Comparison of ENCODE assay signal across 13 cellular contexts in the genomic region with DNA sequence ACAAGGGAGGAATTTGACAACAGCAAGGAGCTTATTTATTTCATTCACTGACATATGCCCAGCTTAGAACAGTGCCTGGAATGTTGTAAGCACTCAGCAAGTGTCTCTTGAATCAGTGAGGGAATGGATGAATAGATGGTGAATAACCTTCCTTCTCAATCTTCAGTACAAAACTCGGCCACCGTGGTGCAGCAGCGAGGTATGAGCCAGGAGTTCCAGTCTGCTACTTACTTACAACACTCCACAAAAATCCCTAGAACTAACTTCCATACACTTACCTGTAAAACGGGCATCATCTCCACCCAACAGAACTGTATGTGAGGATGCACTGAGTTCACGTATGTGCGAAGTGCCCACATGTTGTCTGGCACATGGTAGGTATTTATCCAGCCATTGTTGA.
DNase-seq lines count a peak whose midpoint lies in the region; ATAC-seq and TF ChIP-seq lines count a peak whose summit lies in the region.
"Had no signal": no experiment of that assay in that cellular context is flagged by ENCODE, and none has a peak within 500 bp of the region (broad histone marks: within the 10 kb centered on the region; RNA-seq: fewer than 3 reads in every experiment).

No MANE protein-coding gene starts in this region.

- TF ChIP-seq RAD21 in Ishikawa (IDR thresholded peaks at IDR 0.05; ENCODE audit: low read depth) = peak; percentile 68

- DNase-seq in COLO668 (lab: John Stamatoyannopoulos, UW; ENCODE audit: unreplicated experiment) = peak; percentile 19
- peak; percentile 50 for DNase-seq in SK-N-DZ (ENCODE audit: low spot score)
- peak in 1 of 2 donors; percentile 32 for DNase-seq in left colon
- no peak for DNase-seq in GM10266 (ENCODE audit: extremely low spot score)
- DNase-seq in NCI-H2107 treated with DMSO at 0.1 percent for 48 hours (lab: John Stamatoyannopoulos, UW; ENCODE audit: unreplicated experiment) = no peak
- no peak for DNase-seq in central memory CD4-positive, alpha-beta T cell
- no peak for DNase-seq in GM20000 (ENCODE audit: low spot score)
- DNase-seq: activated CD8-positive, alpha-beta T cell treated with anti-CD3 and anti-CD28 coated beads, Interleukin-2, amount 10 ng/mL, durations not matched to agents 7 days and 5 days; HFFc6; IMR-90; stimulated activated CD4-positive, alpha-beta T cell treated with anti-CD3 and anti-CD28 coated beads, Interleukin-15, amount 100 ng/mL, for 24 hours had no signal

- intact Hi-C loops in left colon (cut with DNase I, micrococcal nuclease) = no loop called here

- peak; percentile 46 for ATAC-seq in left colon
- ATAC-seq: activated CD8-positive, alpha-beta T cell treated with anti-CD3 and anti-CD28 coated beads, Interleukin-2, amount 10 ng/mL, durations not matched to agents 7 days and 5 days; Right ventricle myocardium inferior had no signal

- no peak for TF ChIP-seq EP300 in Ishikawa (IDR thresholded peaks at IDR 0.05; ENCODE audit: borderline replicate concordance)

- TF ChIP-seq CTCF in GM10266 (IDR thresholded peaks at IDR 0.05; ENCODE audit: control insufficient read depth, insufficient read depth, low read depth, missing control alignments) = no peak
- no peak for TF ChIP-seq CTCF in GM20000 (IDR thresholded peaks at IDR 0.05; ENCODE audit: extremely low read depth, missing control alignments)

TF ChIP-seq in Ishikawa, 13 proteins besides CTCF, POLR2A, EP300 and RAD21:
- TF ChIP-seq ZBTB7A (IDR thresholded peaks at IDR 0.05; ENCODE audit: low read depth) = no peak
- no peak for TF ChIP-seq TAF1 (IDR thresholded peaks at IDR 0.05; ENCODE audit: low read depth)
- TF ChIP-seq, protein P1, sequence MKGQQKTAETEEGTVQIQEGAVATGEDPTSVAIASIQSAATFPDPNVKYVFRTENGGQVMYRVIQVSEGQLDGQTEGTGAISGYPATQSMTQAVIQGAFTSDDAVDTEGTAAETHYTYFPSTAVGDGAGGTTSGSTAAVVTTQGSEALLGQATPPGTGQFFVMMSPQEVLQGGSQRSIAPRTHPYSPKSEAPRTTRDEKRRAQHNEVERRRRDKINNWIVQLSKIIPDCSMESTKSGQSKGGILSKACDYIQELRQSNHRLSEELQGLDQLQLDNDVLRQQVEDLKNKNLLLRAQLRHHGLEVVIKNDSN (IDR thresholded peaks at IDR 0.05) = no peak
- TF ChIP-seq FOXM1 (IDR thresholded peaks at IDR 0.05; ENCODE audit: borderline replicate concordance, low read depth) = no peak
- TF ChIP-seq YY1 (IDR thresholded peaks at IDR 0.05; ENCODE audit: low read depth) = no peak
- no peak for TF ChIP-seq EGR1 (IDR thresholded peaks at IDR 0.05)

Comparison
In these comparisons a context has a peak if more than half of its experiments do, and no peak if none do; other contexts are left out.
1. DNase-seq: peak in COLO668 (single experiment) and SK-N-DZ (single experiment); none in GM10266 (single experiment), NCI-H2107 treated with DMSO at 0.1 percent for 48 hours (single experiment), central memory CD4-positive, alpha-beta T cell (single experiment) and GM20000 (single experiment).